In the genomic region with DNA sequence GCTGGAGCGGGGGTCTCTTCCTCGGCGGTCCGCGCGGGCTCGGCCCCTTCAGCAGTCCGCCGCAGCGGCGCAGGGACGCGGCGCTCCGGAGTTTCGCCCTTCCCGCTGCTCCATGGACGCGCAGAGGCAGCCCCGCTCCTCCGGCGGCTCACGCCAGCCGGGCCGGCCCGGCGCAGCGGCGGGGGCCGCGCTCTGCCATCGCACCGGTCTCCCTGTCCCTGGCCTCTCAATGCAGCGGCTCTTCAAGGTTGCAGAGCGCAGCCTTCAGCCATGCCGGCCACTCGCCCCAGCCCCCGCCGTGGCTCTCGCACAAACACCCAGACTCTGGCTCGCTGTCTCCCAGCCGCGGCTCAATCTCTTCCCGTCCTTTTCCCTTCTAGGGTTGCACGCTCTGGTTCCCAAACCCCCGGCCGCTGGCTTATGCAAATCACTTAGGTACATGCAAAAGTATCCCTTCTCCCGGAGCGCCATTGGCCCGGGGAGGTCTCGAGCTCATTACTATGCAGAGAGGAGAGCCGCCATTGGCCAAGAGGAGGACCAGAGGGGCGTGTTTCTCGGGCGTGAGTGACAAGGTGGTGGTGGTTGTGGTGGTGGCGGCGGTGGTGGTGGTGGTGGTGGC, we compare ENCODE assay signal across 8 cellular contexts.
A peak's percentile ranks its signal among the peaks of the same experiment; 100 is the strongest.
DNase-seq lines count a peak whose midpoint lies in the region; ATAC-seq lines count a peak whose summit lies in the region.

A gene with protein sequence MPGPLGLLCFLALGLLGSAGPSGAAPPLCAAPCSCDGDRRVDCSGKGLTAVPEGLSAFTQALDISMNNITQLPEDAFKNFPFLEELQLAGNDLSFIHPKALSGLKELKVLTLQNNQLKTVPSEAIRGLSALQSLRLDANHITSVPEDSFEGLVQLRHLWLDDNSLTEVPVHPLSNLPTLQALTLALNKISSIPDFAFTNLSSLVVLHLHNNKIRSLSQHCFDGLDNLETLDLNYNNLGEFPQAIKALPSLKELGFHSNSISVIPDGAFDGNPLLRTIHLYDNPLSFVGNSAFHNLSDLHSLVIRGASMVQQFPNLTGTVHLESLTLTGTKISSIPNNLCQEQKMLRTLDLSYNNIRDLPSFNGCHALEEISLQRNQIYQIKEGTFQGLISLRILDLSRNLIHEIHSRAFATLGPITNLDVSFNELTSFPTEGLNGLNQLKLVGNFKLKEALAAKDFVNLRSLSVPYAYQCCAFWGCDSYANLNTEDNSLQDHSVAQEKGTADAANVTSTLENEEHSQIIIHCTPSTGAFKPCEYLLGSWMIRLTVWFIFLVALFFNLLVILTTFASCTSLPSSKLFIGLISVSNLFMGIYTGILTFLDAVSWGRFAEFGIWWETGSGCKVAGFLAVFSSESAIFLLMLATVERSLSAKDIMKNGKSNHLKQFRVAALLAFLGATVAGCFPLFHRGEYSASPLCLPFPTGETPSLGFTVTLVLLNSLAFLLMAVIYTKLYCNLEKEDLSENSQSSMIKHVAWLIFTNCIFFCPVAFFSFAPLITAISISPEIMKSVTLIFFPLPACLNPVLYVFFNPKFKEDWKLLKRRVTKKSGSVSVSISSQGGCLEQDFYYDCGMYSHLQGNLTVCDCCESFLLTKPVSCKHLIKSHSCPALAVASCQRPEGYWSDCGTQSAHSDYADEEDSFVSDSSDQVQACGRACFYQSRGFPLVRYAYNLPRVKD (minus strand): TSS at position 393 of the 619 bp plus-strand sequence. CDS start 488 bp downstream, outside the sequence.

- DNase-seq in AG08395 (ENCODE audit: low spot score) (peak; percentile 92), GM19238 (ENCODE audit: insufficient read length, low spot score) (peak; percentile 21), NCI-H524 treated with DMSO at 0.1 percent for 48 hours (lab: John Stamatoyannopoulos, UW) (peak; percentile 76), dedifferentiated amniotic fluid mesenchymal stem cell (ENCODE audit: extremely low spot score) (peak; percentile 96), left kidney (ENCODE audit: low read depth, low spot score) (peak; percentile 99)
- DNase-seq in activated CD4-positive, alpha-beta T cell treated with anti-CD3 and anti-CD28 coated beads, Interleukin-2, amount 50 U/mL, for 1 hour = peak; percentile 68
- peak; percentile 51 to 52 for DNase-seq in stimulated activated CD4-positive, alpha-beta T cell treated with anti-CD3 and anti-CD28 coated beads, Interleukin-1b, Interleukin-23, amount 100 ng/mL, for 4 hours (ENCODE audit: low read depth in 2 of 2)

- peak; percentile 83 for ATAC-seq in HG03432 (IDR thresholded peaks at IDR 0.05; ENCODE audit: unreplicated experiment)

Comparison
In these comparisons a context has a peak if more than half of its experiments do, and no peak if none do; other contexts are left out.
1. Peak in every context shown above with its lines: DNase-seq and ATAC-seq.
2. DNase-seq: peak in every context shown above with its lines; median percentile 99 in left kidney; 96 in dedifferentiated amniotic fluid mesenchymal stem cell; 92 in AG08395; 76 in NCI-H524 treated with DMSO at 0.1 percent for 48 hours; 68 in activated CD4-positive, alpha-beta T cell treated with anti-CD3 and anti-CD28 coated beads, Interleukin-2, amount 50 U/mL, for 1 hour; 52 in stimulated activated CD4-positive, alpha-beta T cell treated with anti-CD3 and anti-CD28 coated beads, Interleukin-1b, Interleukin-23, amount 100 ng/mL, for 4 hours; 21 in GM19238.